19 cellular contexts compared by ENCODE assay signal in genomic region chr3:183357564-183358079, GRCh38.
"Had no signal": no experiment of that assay in that cellular context is flagged by ENCODE, and none has a peak within 500 bp of the region (broad histone marks: within the 10 kb centered on the region; RNA-seq: fewer than 3 reads in every experiment).

No MANE protein-coding gene starts in this region.

- H3K4me1 Mint-ChIP-seq: activated B cell treated with CpG ODN at 0.5 μM for 24 hours, mesothelial cell of epicardium had no signal

- H3K36me3 Mint-ChIP-seq: mesothelial cell of epicardium had no signal

- H3K4me3 ChIP-seq: lung, prostate gland, skin epidermis, tibial nerve, uterus had no signal

- H3K27me3 Mint-ChIP-seq: activated CD4-positive, alpha-beta T cell treated with anti-CD3 and anti-CD28 coated beads, Interleukin-2, amount 10 ng/mL, durations not matched to agents 7 days and 5 days had no signal

- ATAC-seq: left colon, right cardiac atrium had no signal

- DNase-seq: activated B cell treated with CpG ODN at 0.5 μM for 24 hours; activated CD4-positive, alpha-beta T cell treated with anti-CD3 and anti-CD28 coated beads, Interleukin-2, amount 10 ng/mL, durations not matched to agents 7 days and 5 days; activated CD8-positive, alpha-beta memory T cell treated with anti-CD3 and anti-CD28 coated beads, Interleukin-2, amount 50 U/mL, for 48 hours; activated naive CD4-positive, alpha-beta T cell; effector memory CD4-positive, alpha-beta T cell; left colon; right cardiac atrium; stimulated activated CD4-positive, alpha-beta T cell treated with anti-CD3 and anti-CD28 coated beads, Interleukin-4, amount 100 ng/mL, for 24 hours; stimulated activated naive CD4-positive, alpha-beta T cell treated with Interleukin-2 at 50 U/mL for 16 hours; substantia nigra; uterus had no signal

- H3K27ac Mint-ChIP-seq: activated B cell treated with CpG ODN at 0.5 μM for 24 hours; activated CD4-positive, alpha-beta T cell treated with anti-CD3 and anti-CD28 coated beads, Interleukin-2, amount 10 ng/mL, durations not matched to agents 7 days and 5 days; activated T-helper 1 cell treated with anti-CD3 and anti-CD28 coated beads, Interleukin-12 subunit alpha, Interleukin-12 subunit beta, Interleukin-2, Interleukin-4 antibody, amounts not matched to agents 30 ng/mL and 10 ng/mL and 1 ng/mL, durations not matched to agents 14 hours and 24 hours and 36 hours; dendritic cell treated with granulocyte-macrophage colony-stimulating factor and Interleukin-4, amounts not matched to agents 40 ng/mL and 50 ng/mL, for 4 days; mesothelial cell of epicardium had no signal

- H3K9me3 Mint-ChIP-seq: activated CD4-positive, alpha-beta T cell treated with anti-CD3 and anti-CD28 coated beads, Interleukin-2, amount 10 ng/mL, durations not matched to agents 7 days and 5 days; activated T-helper 1 cell treated with anti-CD3 and anti-CD28 coated beads, Interleukin-12 subunit alpha, Interleukin-12 subunit beta, Interleukin-2, Interleukin-4 antibody, amounts not matched to agents 30 ng/mL and 10 ng/mL and 1 ng/mL, durations not matched to agents 14 hours and 24 hours and 36 hours; dendritic cell treated with granulocyte-macrophage colony-stimulating factor and Interleukin-4, amounts not matched to agents 40 ng/mL and 50 ng/mL, for 4 days; neural crest cell had no signal

- H3K4me3 Mint-ChIP-seq: activated B cell treated with CpG ODN at 0.5 μM for 24 hours; activated CD4-positive, alpha-beta T cell treated with anti-CD3 and anti-CD28 coated beads, Interleukin-2, amount 10 ng/mL, durations not matched to agents 7 days and 5 days; activated T-helper 1 cell treated with anti-CD3 and anti-CD28 coated beads, Interleukin-12 subunit alpha, Interleukin-12 subunit beta, Interleukin-2, Interleukin-4 antibody, amounts not matched to agents 30 ng/mL and 10 ng/mL and 1 ng/mL, durations not matched to agents 14 hours and 24 hours and 36 hours; dendritic cell treated with granulocyte-macrophage colony-stimulating factor and Interleukin-4, amounts not matched to agents 40 ng/mL and 50 ng/mL, for 4 days; mesothelial cell of epicardium; neural crest cell had no signal
